ENCODE assay signal across 22 cellular contexts in genomic region chr20:57062696-57063270, GRCh38.
A peak's percentile ranks its signal among the peaks of the same experiment; 100 is the strongest.
DNase-seq lines count a peak whose midpoint lies in the region; ATAC-seq and TF ChIP-seq lines count a peak whose summit lies in the region.
"Had no signal": no experiment of that assay in that cellular context is flagged by ENCODE, and none has a peak within 500 bp of the region (broad histone marks: within the 10 kb centered on the region; RNA-seq: fewer than 3 reads in every experiment).

No MANE protein-coding gene starts in this region.

- peaks cover 59% of the 10 kb centered on the region for H3K27me3 Mint-ChIP-seq in activated naive CD4-positive, alpha-beta T cell treated with anti-CD3 and anti-CD28 coated beads, Interleukin-2, amount 10 ng/mL, durations not matched to agents 7 days and 5 days
- peaks cover 15 to 34% of the 10 kb centered on the region in 2 donors for H3K27me3 Mint-ChIP-seq in natural killer cell treated with Interleukin-12 subunit alpha and Interleukin-12 subunit beta and Interleukin-15 and Interleukin-18, amount 100 ng/mL, for 72 hours

- intact Hi-C loops in upper lobe of right lung (cut with DNase I) = no loop called here

- H2AFZ ChIP-seq in trophoblast cell (ENCODE audit: insufficient read depth, low read length, poor library complexity) = no peak overlapping the region
- H2AFZ ChIP-seq in neuronal stem cell (ENCODE audit: low read length) = no peak overlapping the region
- H2AFZ ChIP-seq: GM23338 had no signal

- no peaks in the 10 kb centered on the region for H3K36me3 ChIP-seq in RWPE2 (ENCODE audit: low read depth)
- no peaks in the 10 kb centered on the region for H3K36me3 ChIP-seq in trophoblast cell (ENCODE audit: control insufficient read depth in 1 of 2, insufficient read depth in 2 of 2, low read length in 2 of 2)
- no peaks in the 10 kb centered on the region for H3K36me3 ChIP-seq in upper lobe of right lung
- H3K36me3 ChIP-seq in neuronal stem cell (replicated peaks in 1 of 2; ENCODE audit: control insufficient read depth in 2 of 2, insufficient read depth in 2 of 2, low read length in 2 of 2) = no peaks in the 10 kb centered on the region
- H3K36me3 ChIP-seq: BE2C; BLaER1 treated with 17β-estradiol and CSF1 and Interleukin-3, amounts not matched to agents 10 nM and 100 nM had no signal

- H3K27me3 ChIP-seq in RWPE2 (ENCODE audit: insufficient read depth, poor library complexity, severe bottlenecking) (no peaks in the 10 kb centered on the region), trophoblast cell (ENCODE audit: insufficient read depth, low read length) (no peaks in the 10 kb centered on the region), upper lobe of right lung (peaks cover 25% of the 10 kb centered on the region), neuronal stem cell (ENCODE audit: control insufficient read depth in 3 of 3, insufficient read depth in 3 of 3, low read depth in 1 of 3, low read length in 3 of 3) (peaks cover 0 to 36% (median 4%) of the 10 kb centered on the region in 3 experiments)

- H3K79me2 ChIP-seq in trophoblast cell (ENCODE audit: control insufficient read depth, insufficient read depth, low read length, poor library complexity) = peaks cover 5% of the 10 kb centered on the region

- H2BK5ac ChIP-seq in trophoblast cell (ENCODE audit: low read depth, low read length, poor library complexity) (no peak overlapping the region), neuronal stem cell (ENCODE audit: low read length) (no peak overlapping the region)

- ATAC-seq in RWPE2 (ENCODE audit: low read depth) = no peak
- ATAC-seq in upper lobe of right lung = no peak
- ATAC-seq in natural killer cell treated with Interleukin-12 subunit alpha and Interleukin-12 subunit beta and Interleukin-15 and Interleukin-18, amount 100 ng/mL, for 72 hours = no peak
- ATAC-seq: A549, GM23338 had no signal

- H2BK15ac ChIP-seq in neuronal stem cell (ENCODE audit: low read length) = no peak overlapping the region

- no peak overlapping the region for H4K12ac ChIP-seq in trophoblast cell (ENCODE audit: low read depth, low read length)

- H3K23ac ChIP-seq in trophoblast cell (ENCODE audit: low read length) (no peak overlapping the region), neuronal stem cell (ENCODE audit: low read depth, low read length, poor library complexity) (no peak overlapping the region)

- WGBS in trophoblast cell (ENCODE audit: extremely low coverage, insufficient coverage, insufficient read length) = no CpG with 5 or more reads among the region's 8 CpGs
- WGBS in neuronal stem cell (ENCODE audit: extremely low coverage in 2 of 2, insufficient read length in 2 of 2, insufficient replicate concordance in 1 of 2), 2 donors = no CpG with 5 or more reads among the region's 8 CpGs

- H3K4me1 ChIP-seq in RWPE2 (ENCODE audit: insufficient read depth, poor library complexity, severe bottlenecking) (peaks cover 14% of the 10 kb centered on the region), trophoblast cell (ENCODE audit: control insufficient read depth in 1 of 2, insufficient read depth in 2 of 2, low read length in 2 of 2) (peaks cover 18 to 19% of the 10 kb centered on the region in 2 experiments), upper lobe of right lung (no peaks in the 10 kb centered on the region), neuronal stem cell (ENCODE audit: control insufficient read depth in 2 of 2, insufficient read depth in 1 of 2, low read depth in 1 of 2, low read length in 2 of 2) (peaks cover 0 to 2% of the 10 kb centered on the region in 2 donors)
- H3K4me1 ChIP-seq: BE2C had no signal

- H2BK12ac ChIP-seq in trophoblast cell (ENCODE audit: low read length) (peak overlapping the region; percentile 63), neuronal stem cell (ENCODE audit: low read length) (no peak overlapping the region)

- H3K4me3 Mint-ChIP-seq in activated naive CD4-positive, alpha-beta T cell treated with anti-CD3 and anti-CD28 coated beads, Interleukin-2, amount 10 ng/mL, durations not matched to agents 7 days and 5 days = no peak overlapping the region
- no peak overlapping the region for H3K4me3 Mint-ChIP-seq in natural killer cell treated with Interleukin-12 subunit alpha and Interleukin-12 subunit beta and Interleukin-15 and Interleukin-18, amount 100 ng/mL, for 72 hours
- H3K4me3 Mint-ChIP-seq: CD4-positive, alpha-beta memory T cell; GM23338; H9; HFFc6 had no signal

- peaks cover 19% of the 10 kb centered on the region for H3K79me1 ChIP-seq in trophoblast cell (ENCODE audit: low read length)
- no peaks in the 10 kb centered on the region for H3K79me1 ChIP-seq in neuronal stem cell (ENCODE audit: low read depth, low read length)

- H3K9me3 ChIP-seq in RWPE2 (ENCODE audit: severe bottlenecking) = no peaks in the 10 kb centered on the region
- H3K9me3 ChIP-seq in trophoblast cell (ENCODE audit: insufficient read depth, low read depth, low read length) = peaks cover 3% of the 10 kb centered on the region
- H3K9me3 ChIP-seq in upper lobe of right lung = no peaks in the 10 kb centered on the region
- no peaks in the 10 kb centered on the region for H3K9me3 ChIP-seq in neuronal stem cell (replicated peaks in 1 of 2; ENCODE audit: control insufficient read depth in 2 of 2, insufficient read depth in 1 of 2, low read depth in 1 of 2, low read length in 2 of 2)
- H3K9me3 ChIP-seq: A549; BE2C; BLaER1 treated with 17β-estradiol and CSF1 and Interleukin-3, amounts not matched to agents 10 nM and 100 nM had no signal

- H3K4me1 Mint-ChIP-seq in activated naive CD4-positive, alpha-beta T cell treated with anti-CD3 and anti-CD28 coated beads, Interleukin-2, amount 10 ng/mL, durations not matched to agents 7 days and 5 days = peaks cover 3% of the 10 kb centered on the region
- peaks cover 4 to 5% of the 10 kb centered on the region in 2 donors for H3K4me1 Mint-ChIP-seq in natural killer cell treated with Interleukin-12 subunit alpha and Interleukin-12 subunit beta and Interleukin-15 and Interleukin-18, amount 100 ng/mL, for 72 hours (ENCODE audit: low read depth in 2 of 2)

- H3K36me3 Mint-ChIP-seq in activated naive CD4-positive, alpha-beta T cell treated with anti-CD3 and anti-CD28 coated beads, Interleukin-2, amount 10 ng/mL, durations not matched to agents 7 days and 5 days = no peaks in the 10 kb centered on the region
- H3K36me3 Mint-ChIP-seq in natural killer cell treated with Interleukin-12 subunit alpha and Interleukin-12 subunit beta and Interleukin-15 and Interleukin-18, amount 100 ng/mL, for 72 hours = no peaks in the 10 kb centered on the region
- H3K36me3 Mint-ChIP-seq: CD4-positive, alpha-beta memory T cell had no signal

- H3K18ac ChIP-seq in trophoblast cell (ENCODE audit: low read length) = no peak overlapping the region
- no peak overlapping the region for H3K18ac ChIP-seq in neuronal stem cell (ENCODE audit: low read length)

- no peaks in the 10 kb centered on the region for H3K9me3 Mint-ChIP-seq in activated naive CD4-positive, alpha-beta T cell treated with anti-CD3 and anti-CD28 coated beads, Interleukin-2, amount 10 ng/mL, durations not matched to agents 7 days and 5 days
- no peaks in the 10 kb centered on the region for H3K9me3 Mint-ChIP-seq in natural killer cell treated with Interleukin-12 subunit alpha and Interleukin-12 subunit beta and Interleukin-15 and Interleukin-18, amount 100 ng/mL, for 72 hours
- H3K9me3 Mint-ChIP-seq: GM23338, H9, HFFc6 had no signal

- no peak overlapping the region for H3K4ac ChIP-seq in trophoblast cell (ENCODE audit: low read depth, low read length)
- H3K4ac ChIP-seq in neuronal stem cell (ENCODE audit: low read length) = no peak overlapping the region

- H3K14ac ChIP-seq in trophoblast cell (ENCODE audit: low read length) (no peak overlapping the region), neuronal stem cell (ENCODE audit: low read length) (no peak overlapping the region)

- H3K9ac ChIP-seq in trophoblast cell (ENCODE audit: low read length) (no peak overlapping the region), neuronal stem cell (ENCODE audit: low read depth, low read length, poor library complexity) (no peak overlapping the region)
- H3K9ac ChIP-seq: BLaER1 treated with 17β-estradiol and CSF1 and Interleukin-3, amounts not matched to agents 10 nM and 100 nM had no signal

- CTCF ChIA-PET in activated naive CD4-positive, alpha-beta T cell treated with anti-CD3 and anti-CD28 coated beads, Interleukin-2, amount 10 ng/mL, durations not matched to agents 7 days and 5 days (lab: Charles Lee) = no interaction called here

- no peak overlapping the region for H3K27ac Mint-ChIP-seq in activated naive CD4-positive, alpha-beta T cell treated with anti-CD3 and anti-CD28 coated beads, Interleukin-2, amount 10 ng/mL, durations not matched to agents 7 days and 5 days
- H3K27ac Mint-ChIP-seq in natural killer cell treated with Interleukin-12 subunit alpha and Interleukin-12 subunit beta and Interleukin-15 and Interleukin-18, amount 100 ng/mL, for 72 hours = no peak overlapping the region
- H3K27ac Mint-ChIP-seq: CD4-positive, alpha-beta memory T cell; GM23338; H9; HFFc6 had no signal

- H2BK120ac ChIP-seq in trophoblast cell (ENCODE audit: insufficient read depth, low read length, poor library complexity) (no peak overlapping the region), neuronal stem cell (ENCODE audit: low read depth, low read length) (no peak overlapping the region)

- no peak overlapping the region for H3K4me2 ChIP-seq in trophoblast cell (ENCODE audit: low read length)
- no peak overlapping the region for H3K4me2 ChIP-seq in neuronal stem cell (ENCODE audit: insufficient read depth, low read length, poor library complexity, severe bottlenecking)
- H3K4me2 ChIP-seq: A549; BLaER1 treated with 17β-estradiol and CSF1 and Interleukin-3, amounts not matched to agents 10 nM and 100 nM; GM23338 had no signal

- peak; percentile 8 for DNase-seq in activated naive CD4-positive, alpha-beta T cell treated with anti-CD3 and anti-CD28 coated beads, Interleukin-2, amount 10 ng/mL, durations not matched to agents 7 days and 5 days
- DNase-seq in activated naive CD4-positive, alpha-beta T cell treated with Interleukin-2 at 50 U/mL for 16 hours = no peak
- DNase-seq in RWPE2 (ENCODE audit: low spot score) (peak; percentile 52), trophoblast cell (no peak), upper lobe of right lung (peak; percentile 3), neuronal stem cell (ENCODE audit: low spot score) (no peak)
- DNase-seq in natural killer cell treated with Interleukin-12 subunit alpha and Interleukin-12 subunit beta and Interleukin-15 and Interleukin-18, amount 100 ng/mL, for 72 hours (ENCODE audit: low spot score) = no peak
- DNase-seq: 8988T; ACHN; AML-193; BE2C; Calu3; CD4-positive, alpha-beta memory T cell; COR-L47; DMS53; DMS79 treated with DMSO at 0.1 percent for 48 hours; GF-D8; H9; HFFc6 had no signal

- TF ChIP-seq CTCF in RWPE2 (IDR thresholded peaks at IDR 0.05; ENCODE audit: poor library complexity, severe bottlenecking) (no peak), upper lobe of right lung (IDR thresholded peaks at IDR 0.05) (no peak)

- H4K91ac ChIP-seq in trophoblast cell (ENCODE audit: low read depth, low read length) = peak overlapping the region; percentile 10
- H4K91ac ChIP-seq in neuronal stem cell (ENCODE audit: low read depth, low read length, poor library complexity) = no peak overlapping the region

- H3K4me3 ChIP-seq in RWPE2 (ENCODE audit: severe bottlenecking) = no peak overlapping the region
- H3K4me3 ChIP-seq in trophoblast cell (ENCODE audit: low read depth, low read length) = no peak overlapping the region
- no peak overlapping the region for H3K4me3 ChIP-seq in upper lobe of right lung
- H3K4me3 ChIP-seq in neuronal stem cell (ENCODE audit: low read length in 2 of 2) = no peak overlapping the region
- H3K4me3 ChIP-seq: A549; BLaER1 treated with 17β-estradiol and CSF1 and Interleukin-3, amounts not matched to agents 10 nM and 100 nM; GM23338 had no signal

- no peak overlapping the region for H3K27ac ChIP-seq in RWPE2 (ENCODE audit: poor library complexity, severe bottlenecking)
- H3K27ac ChIP-seq in trophoblast cell (ENCODE audit: low read depth, low read length) = no peak overlapping the region
- H3K27ac ChIP-seq in upper lobe of right lung = no peak overlapping the region
- no peak overlapping the region for H3K27ac ChIP-seq in neuronal stem cell (replicated peaks; ENCODE audit: low read length)
- H3K27ac ChIP-seq: A549; BLaER1 treated with 17β-estradiol and CSF1 and Interleukin-3, amounts not matched to agents 10 nM and 100 nM had no signal

- H2AK5ac ChIP-seq in trophoblast cell (ENCODE audit: low read length) (peak overlapping the region; percentile 11), neuronal stem cell (ENCODE audit: low read depth, low read length) (no peak overlapping the region)

- H4K8ac ChIP-seq in trophoblast cell (ENCODE audit: low read depth, low read length) (no peak overlapping the region), neuronal stem cell (ENCODE audit: low read depth, low read length) (no peak overlapping the region)

Comparison
In these comparisons a context has a peak if more than half of its experiments do, and no peak if none do; other contexts are left out.
1. DNase-seq: peak in activated naive CD4-positive, alpha-beta T cell treated with anti-CD3 and anti-CD28 coated beads, Interleukin-2, amount 10 ng/mL, durations not matched to agents 7 days and 5 days (single experiment), RWPE2 (single experiment) and upper lobe of right lung (single experiment); none in activated naive CD4-positive, alpha-beta T cell treated with Interleukin-2 at 50 U/mL for 16 hours (single experiment), trophoblast cell (0 of 2), natural killer cell treated with Interleukin-12 subunit alpha and Interleukin-12 subunit beta and Interleukin-15 and Interleukin-18, amount 100 ng/mL, for 72 hours (single experiment) and neuronal stem cell (single experiment).